2 cellular contexts compared by ENCODE assay signal in the genomic region with DNA sequence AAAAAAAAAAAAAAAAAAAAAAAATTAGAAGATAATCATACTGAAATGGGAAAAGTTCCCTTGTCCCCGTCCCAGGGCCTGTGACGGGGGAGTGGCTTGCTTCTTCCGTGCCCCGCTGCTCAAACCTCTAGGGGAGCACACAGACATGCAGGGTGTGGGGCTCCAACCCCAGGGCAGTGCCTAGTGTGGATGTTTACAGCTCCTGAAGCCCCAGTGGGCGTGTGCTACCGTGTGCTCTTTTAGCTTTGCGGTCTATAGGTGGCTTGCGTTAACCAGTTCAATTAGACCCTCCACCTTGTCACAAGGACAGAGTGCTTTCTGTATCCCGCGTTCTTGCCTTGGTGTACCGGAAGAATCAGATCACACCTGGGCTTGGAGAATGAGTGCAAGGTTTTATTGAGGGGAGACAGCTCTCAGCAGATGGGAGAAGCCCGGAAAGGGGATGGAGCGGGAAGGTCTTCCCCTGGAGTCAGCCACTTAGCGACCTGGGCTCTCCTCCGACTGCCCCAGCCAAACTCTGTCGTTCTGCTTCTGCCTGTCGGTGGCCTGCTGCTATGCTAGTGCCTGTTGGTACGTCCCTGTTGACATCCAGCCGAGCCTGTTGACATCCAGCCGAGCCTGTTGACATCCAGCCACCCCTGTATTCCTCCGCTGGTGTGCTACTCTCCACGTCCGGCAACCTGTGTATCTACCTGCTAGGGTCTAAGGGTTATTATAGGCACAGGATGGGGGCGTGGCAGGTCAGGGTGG.
TF ChIP-seq lines count a peak whose summit lies in the region.

No MANE protein-coding gene starts in this region.

TF ChIP-seq in GM23338, 12 proteins besides CTCF, POLR2A, EP300 and RAD21 (continued from another document):
- TF ChIP-seq, protein P1, sequence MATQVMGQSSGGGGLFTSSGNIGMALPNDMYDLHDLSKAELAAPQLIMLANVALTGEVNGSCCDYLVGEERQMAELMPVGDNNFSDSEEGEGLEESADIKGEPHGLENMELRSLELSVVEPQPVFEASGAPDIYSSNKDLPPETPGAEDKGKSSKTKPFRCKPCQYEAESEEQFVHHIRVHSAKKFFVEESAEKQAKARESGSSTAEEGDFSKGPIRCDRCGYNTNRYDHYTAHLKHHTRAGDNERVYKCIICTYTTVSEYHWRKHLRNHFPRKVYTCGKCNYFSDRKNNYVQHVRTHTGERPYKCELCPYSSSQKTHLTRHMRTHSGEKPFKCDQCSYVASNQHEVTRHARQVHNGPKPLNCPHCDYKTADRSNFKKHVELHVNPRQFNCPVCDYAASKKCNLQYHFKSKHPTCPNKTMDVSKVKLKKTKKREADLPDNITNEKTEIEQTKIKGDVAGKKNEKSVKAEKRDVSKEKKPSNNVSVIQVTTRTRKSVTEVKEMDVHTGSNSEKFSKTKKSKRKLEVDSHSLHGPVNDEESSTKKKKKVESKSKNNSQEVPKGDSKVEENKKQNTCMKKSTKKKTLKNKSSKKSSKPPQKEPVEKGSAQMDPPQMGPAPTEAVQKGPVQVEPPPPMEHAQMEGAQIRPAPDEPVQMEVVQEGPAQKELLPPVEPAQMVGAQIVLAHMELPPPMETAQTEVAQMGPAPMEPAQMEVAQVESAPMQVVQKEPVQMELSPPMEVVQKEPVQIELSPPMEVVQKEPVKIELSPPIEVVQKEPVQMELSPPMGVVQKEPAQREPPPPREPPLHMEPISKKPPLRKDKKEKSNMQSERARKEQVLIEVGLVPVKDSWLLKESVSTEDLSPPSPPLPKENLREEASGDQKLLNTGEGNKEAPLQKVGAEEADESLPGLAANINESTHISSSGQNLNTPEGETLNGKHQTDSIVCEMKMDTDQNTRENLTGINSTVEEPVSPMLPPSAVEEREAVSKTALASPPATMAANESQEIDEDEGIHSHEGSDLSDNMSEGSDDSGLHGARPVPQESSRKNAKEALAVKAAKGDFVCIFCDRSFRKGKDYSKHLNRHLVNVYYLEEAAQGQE (IDR thresholded peaks at IDR 0.05; ENCODE audit: unreplicated experiment), result no peak
- no peak for TF ChIP-seq POLR2AphosphoS5 (IDR thresholded peaks at IDR 0.05; ENCODE audit: low read depth)
- TF ChIP-seq NANOG (IDR thresholded peaks at IDR 0.05; ENCODE audit: borderline replicate concordance), result no peak
- TF ChIP-seq ZNF331 (CRISPR knock-in tag; IDR thresholded peaks at IDR 0.05; ENCODE audit: low read depth), result no peak
- TF ChIP-seq, protein P2, sequence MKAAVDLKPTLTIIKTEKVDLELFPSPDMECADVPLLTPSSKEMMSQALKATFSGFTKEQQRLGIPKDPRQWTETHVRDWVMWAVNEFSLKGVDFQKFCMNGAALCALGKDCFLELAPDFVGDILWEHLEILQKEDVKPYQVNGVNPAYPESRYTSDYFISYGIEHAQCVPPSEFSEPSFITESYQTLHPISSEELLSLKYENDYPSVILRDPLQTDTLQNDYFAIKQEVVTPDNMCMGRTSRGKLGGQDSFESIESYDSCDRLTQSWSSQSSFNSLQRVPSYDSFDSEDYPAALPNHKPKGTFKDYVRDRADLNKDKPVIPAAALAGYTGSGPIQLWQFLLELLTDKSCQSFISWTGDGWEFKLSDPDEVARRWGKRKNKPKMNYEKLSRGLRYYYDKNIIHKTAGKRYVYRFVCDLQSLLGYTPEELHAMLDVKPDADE (IDR thresholded peaks at IDR 0.05), result no peak
TF ChIP-seq in GM23338: peak in this region for 0.

TF ChIP-seq in WTC11, 78 proteins besides CTCF, POLR2A, EP300 and RAD21 (continued from another document):
- TF ChIP-seq, protein P3, sequence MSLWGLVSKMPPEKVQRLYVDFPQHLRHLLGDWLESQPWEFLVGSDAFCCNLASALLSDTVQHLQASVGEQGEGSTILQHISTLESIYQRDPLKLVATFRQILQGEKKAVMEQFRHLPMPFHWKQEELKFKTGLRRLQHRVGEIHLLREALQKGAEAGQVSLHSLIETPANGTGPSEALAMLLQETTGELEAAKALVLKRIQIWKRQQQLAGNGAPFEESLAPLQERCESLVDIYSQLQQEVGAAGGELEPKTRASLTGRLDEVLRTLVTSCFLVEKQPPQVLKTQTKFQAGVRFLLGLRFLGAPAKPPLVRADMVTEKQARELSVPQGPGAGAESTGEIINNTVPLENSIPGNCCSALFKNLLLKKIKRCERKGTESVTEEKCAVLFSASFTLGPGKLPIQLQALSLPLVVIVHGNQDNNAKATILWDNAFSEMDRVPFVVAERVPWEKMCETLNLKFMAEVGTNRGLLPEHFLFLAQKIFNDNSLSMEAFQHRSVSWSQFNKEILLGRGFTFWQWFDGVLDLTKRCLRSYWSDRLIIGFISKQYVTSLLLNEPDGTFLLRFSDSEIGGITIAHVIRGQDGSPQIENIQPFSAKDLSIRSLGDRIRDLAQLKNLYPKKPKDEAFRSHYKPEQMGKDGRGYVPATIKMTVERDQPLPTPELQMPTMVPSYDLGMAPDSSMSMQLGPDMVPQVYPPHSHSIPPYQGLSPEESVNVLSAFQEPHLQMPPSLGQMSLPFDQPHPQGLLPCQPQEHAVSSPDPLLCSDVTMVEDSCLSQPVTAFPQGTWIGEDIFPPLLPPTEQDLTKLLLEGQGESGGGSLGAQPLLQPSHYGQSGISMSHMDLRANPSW (CRISPR knock-in tag; conservative IDR thresholded peaks at IDR 0.05; ENCODE audit: low read depth), result no peak
- TF ChIP-seq, protein P4, sequence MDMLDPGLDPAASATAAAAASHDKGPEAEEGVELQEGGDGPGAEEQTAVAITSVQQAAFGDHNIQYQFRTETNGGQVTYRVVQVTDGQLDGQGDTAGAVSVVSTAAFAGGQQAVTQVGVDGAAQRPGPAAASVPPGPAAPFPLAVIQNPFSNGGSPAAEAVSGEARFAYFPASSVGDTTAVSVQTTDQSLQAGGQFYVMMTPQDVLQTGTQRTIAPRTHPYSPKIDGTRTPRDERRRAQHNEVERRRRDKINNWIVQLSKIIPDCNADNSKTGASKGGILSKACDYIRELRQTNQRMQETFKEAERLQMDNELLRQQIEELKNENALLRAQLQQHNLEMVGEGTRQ (CRISPR knock-in tag; IDR thresholded peaks at IDR 0.05), result no peak
